In genomic region chr5:37005946-37006540, GRCh38 we compare ENCODE assay signal across 8 cellular contexts.
DNase-seq lines count a peak whose midpoint lies in the region; ATAC-seq and TF ChIP-seq lines count a peak whose summit lies in the region.

No MANE protein-coding gene starts in this region.

- DNase-seq in NCI-H1105 treated with DMSO at 0.1 percent for 48 hours (lab: John Stamatoyannopoulos, UW), result peak; percentile 34
- DNase-seq in NCI-H1105 (lab: John Stamatoyannopoulos, UW), result no peak
- DNase-seq in Kasumi-1 (lab: John Stamatoyannopoulos, UW), result peak; percentile 56 to 76
- DNase-seq in ascending aorta (ENCODE audit: low spot score in 2 of 2), result no peak
- DNase-seq in kidney glomerular epithelial cell (lab: John Stamatoyannopoulos, UW), result peak; percentile 52
- no peak for DNase-seq in GOT3 (lab: John Stamatoyannopoulos, UW)
- DNase-seq in effector CD8-positive, alpha-beta T cell (lab: John Stamatoyannopoulos, UW), result no peak

- no peaks in the 10 kb centered on the region for H3K4me1 ChIP-seq in ascending aorta

- no peaks in the 10 kb centered on the region for H3K9me3 ChIP-seq in ascending aorta

- no peak overlapping the region for H3K27ac ChIP-seq in ascending aorta

- no peaks in the 10 kb centered on the region for H3K27me3 ChIP-seq in ascending aorta

- intact Hi-C loops in ascending aorta (cut with DNase I), result loop anchor here (5.0 kb wide), 1 partner anchor 269 kb away; no protein-coding TSS in a partner anchor

- H3K36me3 ChIP-seq in ascending aorta, result peaks cover 36 to 77% of the 10 kb centered on the region in 2 donors

- ATAC-seq in HG03520 (IDR thresholded peaks at IDR 0.05; ENCODE audit: unreplicated experiment), result no peak

- no peak overlapping the region for H3K4me3 ChIP-seq in ascending aorta

- TF ChIP-seq CTCF in ascending aorta (IDR thresholded peaks at IDR 0.05), result peak in 2 of 3 experiments; percentile 43 to 59

Comparison
In these comparisons a context has a peak if more than half of its experiments do, and no peak if none do; other contexts are left out.
1. DNase-seq: peak in NCI-H1105 treated with DMSO at 0.1 percent for 48 hours (single experiment), Kasumi-1 (2 of 2) and kidney glomerular epithelial cell (single experiment); none in NCI-H1105 (single experiment), ascending aorta (0 of 2), GOT3 (single experiment) and effector CD8-positive, alpha-beta T cell (single experiment).